8 cellular contexts compared by ENCODE assay signal in the genomic region with DNA sequence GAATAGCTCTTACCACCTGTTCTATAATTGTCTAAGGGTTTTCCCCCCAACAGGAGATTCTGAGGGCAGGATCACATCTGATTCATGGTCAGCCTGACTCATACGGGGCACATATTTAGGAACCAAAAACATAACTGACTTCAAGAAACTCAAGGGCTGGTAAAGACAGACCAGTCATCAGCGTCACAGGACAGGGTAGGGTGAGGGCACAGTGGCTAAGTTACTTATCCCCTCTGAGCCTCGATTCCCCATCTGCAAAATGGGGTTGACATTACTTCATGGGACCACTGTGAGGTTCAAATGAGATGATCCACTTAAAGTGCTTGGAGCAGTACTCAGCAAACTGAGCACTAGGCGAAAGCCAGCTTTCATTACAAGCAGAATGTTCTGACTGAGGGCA. TPM values are rescaled to one million over a fixed set of nuclear protein-coding genes. Genes with fewer than 3 reads are reported as not detected.
DNase-seq lines count a peak whose midpoint lies in the region; ATAC-seq and TF ChIP-seq lines count a peak whose summit lies in the region.

No MANE protein-coding gene starts in this region.

- TF ChIP-seq CTCF in endodermal cell (conservative IDR thresholded peaks at IDR 0.05) (no peak), neural cell (IDR thresholded peaks at IDR 0.05; ENCODE audit: poor library complexity, severe bottlenecking) (no peak), upper lobe of right lung (IDR thresholded peaks at IDR 0.05) (no peak)

- peak overlapping the region; percentile 99 for H3K4me3 ChIP-seq in endodermal cell (ENCODE audit: low read length)
- peak overlapping the region; percentile 78 for H3K4me3 ChIP-seq in neural cell (ENCODE audit: low read length)
- peak overlapping the region; percentile 93 for H3K4me3 ChIP-seq in upper lobe of right lung

- POLR2A ChIA-PET in activated CD4-positive, alpha-beta T cell treated with anti-CD3 and anti-CD28 coated beads, Interleukin-2, amount 10 ng/mL, durations not matched to agents 7 days and 5 days (lab: Charles Lee) = interaction anchor here (0.7 to 1.2 kb wide), 3 partner anchors 14 to 517 kb away, joined by 3 read pairs; no protein-coding TSS in a partner anchor

- peak; percentile 10 for DNase-seq in activated CD4-positive, alpha-beta T cell treated with anti-CD3 and anti-CD28 coated beads, Interleukin-2, amount 10 ng/mL, durations not matched to agents 7 days and 5 days
- DNase-seq in endodermal cell = no peak
- no peak for DNase-seq in upper lobe of right lung
- DNase-seq in globus pallidus (ENCODE audit: low spot score) = no peak
- no peak for DNase-seq in NCI-H2171 treated with DMSO at 0.1 percent for 48 hours (lab: John Stamatoyannopoulos, UW)

- H2AFZ ChIP-seq in neural cell (ENCODE audit: low read depth, low read length) = peak overlapping the region; percentile 89

- H3K27me3 ChIP-seq in endodermal cell (ENCODE audit: control insufficient read depth, insufficient read depth, low read length, poor library complexity, severe bottlenecking) (no peaks in the 10 kb centered on the region), neural cell (ENCODE audit: insufficient read depth, low read depth, low read length) (no peaks in the 10 kb centered on the region), upper lobe of right lung (no peaks in the 10 kb centered on the region)

- H3K4me1 Mint-ChIP-seq in activated CD4-positive, alpha-beta T cell treated with anti-CD3 and anti-CD28 coated beads, Interleukin-2, amount 10 ng/mL, durations not matched to agents 7 days and 5 days = peaks cover 19% of the 10 kb centered on the region
- H3K4me1 Mint-ChIP-seq in endodermal cell = peaks cover 10% of the 10 kb centered on the region

- H3K27me3 Mint-ChIP-seq in activated CD4-positive, alpha-beta T cell treated with anti-CD3 and anti-CD28 coated beads, Interleukin-2, amount 10 ng/mL, durations not matched to agents 7 days and 5 days = no peaks in the 10 kb centered on the region
- H3K27me3 Mint-ChIP-seq in endodermal cell (ENCODE audit: insufficient read depth) = no peaks in the 10 kb centered on the region

- peak overlapping the region; percentile 74 for H3K4me2 ChIP-seq in neural cell (ENCODE audit: low read length)

- peak; percentile 56 for ATAC-seq in GM18502 (IDR thresholded peaks at IDR 0.05; ENCODE audit: poor library complexity, unreplicated experiment)
- ATAC-seq in HG03342 (IDR thresholded peaks at IDR 0.05; ENCODE audit: unreplicated experiment) = peak; percentile 37
- no peak for ATAC-seq in upper lobe of right lung

- H3K4me1 ChIP-seq in endodermal cell (ENCODE audit: control insufficient read depth, insufficient read depth, low read length) (peaks cover 5% of the 10 kb centered on the region), upper lobe of right lung (peaks cover 25% of the 10 kb centered on the region)

- no peaks in the 10 kb centered on the region for H3F3A ChIP-seq in neural cell (ENCODE audit: insufficient read depth, low read length, poor library complexity, severe bottlenecking)

- H3K27ac Mint-ChIP-seq in activated CD4-positive, alpha-beta T cell treated with anti-CD3 and anti-CD28 coated beads, Interleukin-2, amount 10 ng/mL, durations not matched to agents 7 days and 5 days = peak overlapping the region; percentile 98
- peak overlapping the region; percentile 93 for H3K27ac Mint-ChIP-seq in endodermal cell

- no peak for TF ChIP-seq EP300 in neural cell (conservative IDR thresholded peaks at IDR 0.05; ENCODE audit: poor library complexity, severe bottlenecking)

- H3K9me2 ChIP-seq in neural cell (ENCODE audit: insufficient read depth, low read length) = no peaks in the 10 kb centered on the region

- TF ChIP-seq RAD21 in neural cell (conservative IDR thresholded peaks at IDR 0.05) = no peak

- intact Hi-C loops in upper lobe of right lung (cut with DNase I) = no loop called here

- H3K9me3 Mint-ChIP-seq in activated CD4-positive, alpha-beta T cell treated with anti-CD3 and anti-CD28 coated beads, Interleukin-2, amount 10 ng/mL, durations not matched to agents 7 days and 5 days = no peaks in the 10 kb centered on the region
- H3K9me3 Mint-ChIP-seq in endodermal cell = no peaks in the 10 kb centered on the region

- peaks cover 29% of the 10 kb centered on the region for H3K79me2 ChIP-seq in neural cell (replicated peaks; ENCODE audit: insufficient read depth, low read length)

- H3K36me3 ChIP-seq in endodermal cell (ENCODE audit: control insufficient read depth, insufficient read depth, low read length) (peaks cover 12% of the 10 kb centered on the region), neural cell (ENCODE audit: insufficient read depth, low read length) (peaks cover 5% of the 10 kb centered on the region), upper lobe of right lung (peaks cover 19% of the 10 kb centered on the region)

- no peak overlapping the region for H3K27ac ChIP-seq in endodermal cell (ENCODE audit: low read depth, low read length)
- peak overlapping the region; percentile 88 for H3K27ac ChIP-seq in neural cell (ENCODE audit: low read length)
- peak overlapping the region; percentile 91 for H3K27ac ChIP-seq in upper lobe of right lung

- CTCF ChIA-PET in activated CD4-positive, alpha-beta T cell treated with anti-CD3 and anti-CD28 coated beads, Interleukin-2, amount 10 ng/mL, durations not matched to agents 7 days and 5 days (lab: Charles Lee) = interaction anchor here (0.9 to 1.7 kb wide), 4 partner anchors 13 to 51 kb away, joined by 4 to 5 read pairs (median 4); no protein-coding TSS in a partner anchor

- no peak overlapping the region for H3K4me3 Mint-ChIP-seq in activated CD4-positive, alpha-beta T cell treated with anti-CD3 and anti-CD28 coated beads, Interleukin-2, amount 10 ng/mL, durations not matched to agents 7 days and 5 days
- no peak overlapping the region for H3K4me3 Mint-ChIP-seq in endodermal cell

- H4K20me1 ChIP-seq in neural cell (ENCODE audit: insufficient read depth) = no peaks in the 10 kb centered on the region

- H3K9ac ChIP-seq in endodermal cell (ENCODE audit: extremely low read depth, low read length, poor library complexity, severe bottlenecking) (peak overlapping the region; percentile 70), neural cell (ENCODE audit: low read length) (peak overlapping the region; percentile 86)

- H3K36me3 Mint-ChIP-seq in activated CD4-positive, alpha-beta T cell treated with anti-CD3 and anti-CD28 coated beads, Interleukin-2, amount 10 ng/mL, durations not matched to agents 7 days and 5 days (ENCODE audit: low read depth) = peaks cover 12% of the 10 kb centered on the region
- H3K36me3 Mint-ChIP-seq in endodermal cell (ENCODE audit: low read depth) = peaks cover 13% of the 10 kb centered on the region

- H3K9me3 ChIP-seq in endodermal cell (ENCODE audit: control insufficient read depth, low read length) (no peaks in the 10 kb centered on the region), neural cell (ENCODE audit: low read length) (no peaks in the 10 kb centered on the region), upper lobe of right lung (no peaks in the 10 kb centered on the region)

- WGBS in endodermal cell (ENCODE audit: insufficient coverage in 1 of 2, insufficient read length in 1 of 2), 2 experiments = 47 to 66% methylated on average over 3 to 4 of the region's 4 CpGs

TF ChIP-seq in neural cell, 6 proteins besides CTCF, POLR2A, EP300 and RAD21 (continues in another document):
- no peak for TF ChIP-seq EZH2 (IDR thresholded peaks at IDR 0.05; ENCODE audit: borderline replicate concordance, insufficient read depth, low read length, poor library complexity, severe bottlenecking)

RNA-seq across cellular contexts. Expression of gene CINP, which starts 0.6 kb away (rescaled TPM):
- total RNA-seq in activated CD4-positive, alpha-beta T cell treated with anti-CD3 and anti-CD28 coated beads, Interleukin-2, amount 10 ng/mL, durations not matched to agents 7 days and 5 days = 10 to 100 TPM; 26.8 to 33.7 TPM
- total RNA-seq in endodermal cell = 10 to 100 TPM; 33.3 to 38.3 TPM
- polyA plus RNA-seq in endodermal cell (2013, experiment 1 of 2) = 33.4 TPM
- 39.2 TPM for polyA plus RNA-seq in endodermal cell (2013, experiment 2 of 2)
- 23.1 and 31.6 TPM in 2 replicates for polyA plus RNA-seq in neural cell
- 23.9 and 33.2 TPM in 2 replicates for polyA minus RNA-seq in neural cell
- total RNA-seq in upper lobe of right lung = 34.4 TPM

RNA-seq across cellular contexts. Expression of gene TECPR2, which starts 0.7 kb away (rescaled TPM):
- 10 to 100 TPM in 1 of 2 experiments, 1 to 10 TPM in 1; 8.2 to 10.7 TPM for total RNA-seq in activated CD4-positive, alpha-beta T cell treated with anti-CD3 and anti-CD28 coated beads, Interleukin-2, amount 10 ng/mL, durations not matched to agents 7 days and 5 days
- total RNA-seq in endodermal cell = 10 to 100 TPM; 27.7 to 28.0 TPM
- 11.5 TPM for polyA plus RNA-seq in endodermal cell (2013, experiment 1 of 2)
- polyA plus RNA-seq in endodermal cell (2013, experiment 2 of 2) = 11.9 TPM
- 6.7 and 7.0 TPM in 2 replicates for polyA plus RNA-seq in neural cell
- 22.1 and 26.8 TPM in 2 replicates for polyA minus RNA-seq in neural cell
- 21.4 TPM for total RNA-seq in upper lobe of right lung

RNA-seq across cellular contexts. Expression of gene ZNF839, which starts 42.5 kb away (rescaled TPM):
- 10 to 100 TPM; 14.8 to 18.8 TPM for total RNA-seq in activated CD4-positive, alpha-beta T cell treated with anti-CD3 and anti-CD28 coated beads, Interleukin-2, amount 10 ng/mL, durations not matched to agents 7 days and 5 days
- total RNA-seq in endodermal cell (10 to 100 TPM; 16.5 to 19.1 TPM), upper lobe of right lung (10.1 TPM)
- polyA plus RNA-seq in endodermal cell (2013, experiment 1 of 2) = 12.7 TPM
- 12.5 TPM for polyA plus RNA-seq in endodermal cell (2013, experiment 2 of 2)
- 13.3 and 15.3 TPM in 2 replicates for polyA plus RNA-seq in neural cell
- 17.6 and 20.5 TPM in 2 replicates for polyA minus RNA-seq in neural cell

RNA-seq across cellular contexts. Expression of gene MOK, which starts 57.1 kb away (rescaled TPM):
- 1 to 10 TPM in 1 of 2 experiments, under 1 TPM in 1; 0.96 to 1.4 TPM for total RNA-seq in activated CD4-positive, alpha-beta T cell treated with anti-CD3 and anti-CD28 coated beads, Interleukin-2, amount 10 ng/mL, durations not matched to agents 7 days and 5 days
- total RNA-seq in endodermal cell = 100 to 1,000 TPM in 1 of 2 donors, 10 to 100 TPM in 1; 60.3 to 102 TPM
- polyA plus RNA-seq in endodermal cell (2013, experiment 1 of 2) = 15.4 TPM
- polyA plus RNA-seq in endodermal cell (2013, experiment 2 of 2) = 17.6 TPM
- 63.6 and 89.8 TPM in 2 replicates for polyA plus RNA-seq in neural cell
- polyA minus RNA-seq in neural cell = 52.1 and 54.8 TPM in 2 replicates
- total RNA-seq in upper lobe of right lung = 6.3 TPM
